In genomic region chr2:62568983-62569837, GRCh38 we compare ENCODE assay signal across 19 cellular contexts.
DNase-seq lines count a peak whose midpoint lies in the region; ATAC-seq and TF ChIP-seq lines count a peak whose summit lies in the region.
"Had no signal": no experiment of that assay in that cellular context is flagged by ENCODE, and none has a peak within 500 bp of the region (broad histone marks: within the 10 kb centered on the region; RNA-seq: fewer than 3 reads in every experiment).

No MANE protein-coding gene starts in this region.

- H3K36me3 ChIP-seq in endocrine pancreas (ENCODE audit: control insufficient read depth, insufficient read depth, low read length): no peaks in the 10 kb centered on the region
- H3K36me3 ChIP-seq in CD8-positive, alpha-beta memory T cell (ENCODE audit: insufficient read depth, low read length): no peaks in the 10 kb centered on the region
- H3K36me3 ChIP-seq: cardiac muscle cell, gastroesophageal sphincter, thyroid gland had no signal

- no peak overlapping the region for H3K27ac ChIP-seq in CD8-positive, alpha-beta memory T cell (ENCODE audit: low read depth, low read length)
- H3K27ac ChIP-seq: cardiac muscle cell, gastroesophageal sphincter, psoas muscle had no signal

- H3K4me1 Mint-ChIP-seq in nephron: peaks cover 38% of the 10 kb centered on the region
- peaks cover 0 to 5% (median 3%) of the 10 kb centered on the region in 3 donors for H3K4me1 Mint-ChIP-seq in CD8-positive, alpha-beta memory T cell
- H3K4me1 Mint-ChIP-seq: activated naive CD4-positive, alpha-beta T cell treated with anti-CD3 and anti-CD28 coated beads, Interleukin-2, amount 10 ng/mL, durations not matched to agents 7 days and 5 days had no signal

- POLR2A ChIA-PET in CD8-positive, alpha-beta memory T cell (lab: Charles Lee): no interaction called here

- peaks cover 7% of the 10 kb centered on the region for H3K4me1 ChIP-seq in endocrine pancreas (ENCODE audit: control insufficient read depth, insufficient read depth, low read length)
- H3K4me1 ChIP-seq in CD8-positive, alpha-beta memory T cell (ENCODE audit: insufficient read depth, low read length): no peaks in the 10 kb centered on the region
- H3K4me1 ChIP-seq: psoas muscle had no signal

- H3K9me3 Mint-ChIP-seq in nephron: no peaks in the 10 kb centered on the region
- no peaks in the 10 kb centered on the region for H3K9me3 Mint-ChIP-seq in CD8-positive, alpha-beta memory T cell
- H3K9me3 Mint-ChIP-seq: activated B cell treated with CpG ODN at 0.5 μM for 24 hours; activated naive CD4-positive, alpha-beta T cell treated with anti-CD3 and anti-CD28 coated beads, Interleukin-2, amount 10 ng/mL, durations not matched to agents 7 days and 5 days; endodermal cell had no signal

- no peak for TF ChIP-seq CTCF in nephron (IDR thresholded peaks at IDR 0.05; ENCODE audit: unreplicated experiment in 3 of 3)

- no peaks in the 10 kb centered on the region for H3K27me3 ChIP-seq in endocrine pancreas (ENCODE audit: control insufficient read depth, insufficient read depth, low read length)
- H3K27me3 ChIP-seq in CD8-positive, alpha-beta memory T cell (ENCODE audit: insufficient read depth, low read length, poor library complexity, severe bottlenecking): peaks cover 6% of the 10 kb centered on the region
- H3K27me3 ChIP-seq: gastroesophageal sphincter, thyroid gland had no signal

- peaks cover 52% of the 10 kb centered on the region for H3K27me3 Mint-ChIP-seq in nephron (ENCODE audit: low read depth)
- peaks cover 21 to 34% of the 10 kb centered on the region in 2 donors for H3K27me3 Mint-ChIP-seq in CD8-positive, alpha-beta memory T cell

- peak overlapping the region; percentile 75 for H3K4me3 ChIP-seq in endocrine pancreas (ENCODE audit: control insufficient read depth, insufficient read depth, low read length)
- H3K4me3 ChIP-seq in CD8-positive, alpha-beta memory T cell (ENCODE audit: low read length): no peak overlapping the region
- H3K4me3 ChIP-seq: cardiac muscle cell, gastroesophageal sphincter, K562, psoas muscle, thyroid gland had no signal

- peak overlapping the region; percentile 36 to 67 (median 42) for H3K27ac Mint-ChIP-seq in nephron
- H3K27ac Mint-ChIP-seq in CD8-positive, alpha-beta memory T cell: no peak overlapping the region
- H3K27ac Mint-ChIP-seq: activated B cell treated with CpG ODN at 0.5 μM for 24 hours; activated naive CD4-positive, alpha-beta T cell treated with anti-CD3 and anti-CD28 coated beads, Interleukin-2, amount 10 ng/mL, durations not matched to agents 7 days and 5 days; endodermal cell had no signal

- CTCF ChIA-PET in CD8-positive, alpha-beta memory T cell (lab: Charles Lee): no interaction called here

- no peak overlapping the region for H3K9ac ChIP-seq in endocrine pancreas (ENCODE audit: control insufficient read depth, insufficient read depth, low read length)

- DNase-seq in DMS79 treated with DMSO at 0.1 percent for 48 hours (lab: John Stamatoyannopoulos, UW): peak; percentile 89
- DNase-seq in NCI-H69 (lab: John Stamatoyannopoulos, UW): peak; percentile 68
- DNase-seq in central memory CD4-positive, alpha-beta T cell: no peak
- no peak for DNase-seq in CD8-positive, alpha-beta memory T cell
- DNase-seq: activated B cell treated with CpG ODN at 0.5 μM for 24 hours; activated naive CD4-positive, alpha-beta T cell treated with anti-CD3 and anti-CD28 coated beads, Interleukin-2, amount 10 ng/mL, durations not matched to agents 7 days and 5 days; NCI-H187; psoas muscle; stimulated activated CD4-positive, alpha-beta T cell treated with anti-CD3 and anti-CD28 coated beads, Interleukin-1b, Interleukin-23, amount 100 ng/mL, for 48 hours; stimulated activated CD8-positive, alpha-beta memory T cell treated with anti-CD3 and anti-CD28 coated beads, Interleukin-4, amount 100 ng/mL, for 48 hours; thyroid gland had no signal

- H3K36me3 Mint-ChIP-seq in nephron (ENCODE audit: low read depth): no peaks in the 10 kb centered on the region
- no peaks in the 10 kb centered on the region for H3K36me3 Mint-ChIP-seq in CD8-positive, alpha-beta memory T cell
- H3K36me3 Mint-ChIP-seq: activated naive CD4-positive, alpha-beta T cell treated with anti-CD3 and anti-CD28 coated beads, Interleukin-2, amount 10 ng/mL, durations not matched to agents 7 days and 5 days had no signal

- peak overlapping the region in 1 of 3 experiments; percentile 0 for H3K4me3 Mint-ChIP-seq in nephron
- no peak overlapping the region for H3K4me3 Mint-ChIP-seq in CD8-positive, alpha-beta memory T cell
- H3K4me3 Mint-ChIP-seq: activated B cell treated with CpG ODN at 0.5 μM for 24 hours; activated naive CD4-positive, alpha-beta T cell treated with anti-CD3 and anti-CD28 coated beads, Interleukin-2, amount 10 ng/mL, durations not matched to agents 7 days and 5 days; endodermal cell had no signal

- no peaks in the 10 kb centered on the region for H3K9me3 ChIP-seq in endocrine pancreas (ENCODE audit: control insufficient read depth, low read length)
- no peaks in the 10 kb centered on the region for H3K9me3 ChIP-seq in CD8-positive, alpha-beta memory T cell (ENCODE audit: low read length)
- H3K9me3 ChIP-seq: gastroesophageal sphincter, psoas muscle, thyroid gland had no signal

- ATAC-seq in HG03571 (IDR thresholded peaks at IDR 0.05; ENCODE audit: unreplicated experiment) (no peak), GM19397 (IDR thresholded peaks at IDR 0.05; ENCODE audit: unreplicated experiment) (no peak)
- ATAC-seq: gastroesophageal sphincter, K562, psoas muscle had no signal

Comparison
In these comparisons a context has a peak if more than half of its experiments do, and no peak if none do; other contexts are left out.
1. DNase-seq: peak in DMS79 treated with DMSO at 0.1 percent for 48 hours (single experiment) and NCI-H69 (single experiment); none in central memory CD4-positive, alpha-beta T cell (single experiment) and CD8-positive, alpha-beta memory T cell (0 of 5).
2. H3K27ac Mint-ChIP-seq: peak in nephron (3 of 3); none in CD8-positive, alpha-beta memory T cell (0 of 8).